ENCODE assay signal across 18 cellular contexts in the genomic region with DNA sequence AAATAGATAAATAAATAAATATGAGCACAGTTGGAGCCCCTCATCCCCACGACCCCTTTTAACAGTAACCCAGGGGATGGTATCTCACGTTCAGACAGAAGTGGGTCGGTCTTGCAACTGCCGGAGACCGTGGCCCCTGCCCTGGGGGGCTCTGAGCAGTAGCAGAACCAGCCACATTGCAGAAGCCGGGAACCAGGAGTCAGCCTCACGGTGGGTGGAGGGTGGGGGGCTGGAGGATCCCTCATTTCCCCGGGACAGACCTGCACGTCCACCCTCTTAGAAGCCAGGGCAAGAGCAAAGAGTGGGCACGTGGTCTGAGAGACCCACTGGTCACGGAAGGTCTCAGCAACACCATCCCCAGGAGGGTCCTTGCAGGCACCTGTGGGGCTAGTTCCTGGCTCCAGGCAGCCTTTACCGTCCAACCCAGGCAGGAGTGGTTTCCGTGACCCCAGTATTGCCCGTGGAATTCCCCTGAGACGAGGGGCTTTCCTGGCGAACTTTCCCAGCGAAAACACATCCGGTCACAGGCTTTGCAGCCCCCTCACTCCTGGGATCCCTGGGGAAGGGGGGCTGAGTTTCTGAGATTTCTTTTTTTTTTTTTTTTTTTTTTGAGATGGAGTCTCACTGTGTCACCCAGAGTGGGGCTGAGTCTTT.
A peak's percentile ranks its signal among the peaks of the same experiment; 100 is the strongest.
DNase-seq lines count a peak whose midpoint lies in the region; ATAC-seq and TF ChIP-seq lines count a peak whose summit lies in the region.
"Had no signal": no experiment of that assay in that cellular context is flagged by ENCODE, and none has a peak within 500 bp of the region (broad histone marks: within the 10 kb centered on the region; RNA-seq: fewer than 3 reads in every experiment).

No MANE protein-coding gene starts in this region.

- H3K9ac ChIP-seq in OCI-LY3 (ENCODE audit: low read length): peak overlapping the region; percentile 54

- H3K27ac Mint-ChIP-seq in stimulated activated naive B cell treated with anti-CD40 and anti-IgM and Interleukin-4, amounts not matched to agents 10 μg/mL and 1 μg/mL and 100 μg/mL, for 72 hours: peak overlapping the region; percentile 42
- H3K27ac Mint-ChIP-seq: activated CD8-positive, alpha-beta memory T cell treated with anti-CD3 and anti-CD28 coated beads, Interleukin-2, amount 10 ng/mL, durations not matched to agents 7 days and 5 days; T-helper 2 cell treated with Interferon-gamma antibody and Interleukin-4, amounts not matched to agents 5 μg/mL and 100 μg/mL, for 36 hours had no signal

- H3K27me3 Mint-ChIP-seq in stimulated activated naive B cell treated with anti-CD40 and anti-IgM and Interleukin-4, amounts not matched to agents 10 μg/mL and 1 μg/mL and 100 μg/mL, for 72 hours: peaks cover 9 to 12% of the 10 kb centered on the region in 2 donors

- peaks cover 25 to 45% of the 10 kb centered on the region in 2 donors for H3K4me1 Mint-ChIP-seq in stimulated activated naive B cell treated with anti-CD40 and anti-IgM and Interleukin-4, amounts not matched to agents 10 μg/mL and 1 μg/mL and 100 μg/mL, for 72 hours

- H3K79me2 ChIP-seq in OCI-LY3 (ENCODE audit: low read length): no peaks in the 10 kb centered on the region

- H3K36me3 ChIP-seq in OCI-LY3 (replicated peaks; ENCODE audit: low read depth, low read length): no peaks in the 10 kb centered on the region
- H3K36me3 ChIP-seq: SJSA1, thyroid gland had no signal

- H3K27ac ChIP-seq in OCI-LY3 (ENCODE audit: low read length): peak overlapping the region; percentile 60
- H3K27ac ChIP-seq: C4-2B, SJSA1, thyroid gland had no signal

- ATAC-seq in GM18502 (IDR thresholded peaks at IDR 0.05; ENCODE audit: poor library complexity, unreplicated experiment): peak; percentile 51
- peak; percentile 42 for ATAC-seq in GM21723 (IDR thresholded peaks at IDR 0.05; ENCODE audit: unreplicated experiment)
- ATAC-seq in stimulated activated naive B cell treated with anti-CD40 and anti-IgM and Interleukin-4, amounts not matched to agents 10 μg/mL and 1 μg/mL and 100 μg/mL, for 72 hours (replicated peaks): peak; percentile 17 to 33
- ATAC-seq in HG03097 (IDR thresholded peaks at IDR 0.05; ENCODE audit: low FRiP score, unreplicated experiment): no peak
- ATAC-seq: activated CD8-positive, alpha-beta memory T cell treated with anti-CD3 and anti-CD28 coated beads, Interleukin-2, amount 10 ng/mL, durations not matched to agents 7 days and 5 days had no signal

- H3K4me3 ChIP-seq in OCI-LY3 (ENCODE audit: low read length): peak overlapping the region; percentile 58
- H3K4me3 ChIP-seq: SJSA1, thyroid gland had no signal

- H3K4me3 Mint-ChIP-seq in stimulated activated naive B cell treated with anti-CD40 and anti-IgM and Interleukin-4, amounts not matched to agents 10 μg/mL and 1 μg/mL and 100 μg/mL, for 72 hours: no peak overlapping the region
- H3K4me3 Mint-ChIP-seq: activated CD8-positive, alpha-beta memory T cell treated with anti-CD3 and anti-CD28 coated beads, Interleukin-2, amount 10 ng/mL, durations not matched to agents 7 days and 5 days; T-helper 2 cell treated with Interferon-gamma antibody and Interleukin-4, amounts not matched to agents 5 μg/mL and 100 μg/mL, for 36 hours had no signal

- DNase-seq in stimulated activated naive B cell treated with anti-CD40 and anti-IgM and Interleukin-4, amounts not matched to agents 10 μg/mL and 1 μg/mL and 100 μg/mL, for 72 hours: peak; percentile 50
- DNase-seq in AG20443 (ENCODE audit: low spot score) (no peak), islet precursor cell (no peak)
- DNase-seq: activated CD8-positive, alpha-beta memory T cell treated with anti-CD3 and anti-CD28 coated beads, Interleukin-2, amount 10 ng/mL, durations not matched to agents 7 days and 5 days; activated effector memory CD4-positive, alpha-beta T cell treated with Interleukin-2 at 50 U/mL for 16 hours; amniotic stem cell; caudate nucleus; effector CD8-positive, alpha-beta T cell; NCI-H2029; NCI-H524 treated with DMSO at 0.1 percent for 48 hours; thyroid gland had no signal

- peak overlapping the region; percentile 84 for H3K4me2 ChIP-seq in OCI-LY3 (ENCODE audit: low read length)

- H3K27me3 ChIP-seq in OCI-LY3 (ENCODE audit: low read depth, low read length): no peaks in the 10 kb centered on the region
- H3K27me3 ChIP-seq: SJSA1, thyroid gland had no signal

- peaks cover 55% of the 10 kb centered on the region for H3K4me1 ChIP-seq in OCI-LY3 (ENCODE audit: low read length)
- H3K4me1 ChIP-seq: SJSA1, thyroid gland had no signal

- H3K9me3 ChIP-seq in OCI-LY3 (ENCODE audit: insufficient read depth, low read length): no peaks in the 10 kb centered on the region
- H3K9me3 ChIP-seq: SJSA1, thyroid gland had no signal

- TF ChIP-seq CTCF in OCI-LY3 (IDR thresholded peaks at IDR 0.05; ENCODE audit: low read depth, low read length): no peak

- H2AFZ ChIP-seq in OCI-LY3 (ENCODE audit: low read depth, low read length): peak overlapping the region; percentile 24; the same call in 1 of the 2 replicates

- H3K36me3 Mint-ChIP-seq in stimulated activated naive B cell treated with anti-CD40 and anti-IgM and Interleukin-4, amounts not matched to agents 10 μg/mL and 1 μg/mL and 100 μg/mL, for 72 hours: no peaks in the 10 kb centered on the region
- H3K36me3 Mint-ChIP-seq: activated CD8-positive, alpha-beta memory T cell treated with anti-CD3 and anti-CD28 coated beads, Interleukin-2, amount 10 ng/mL, durations not matched to agents 7 days and 5 days had no signal

- no peaks in the 10 kb centered on the region for H3K9me3 Mint-ChIP-seq in stimulated activated naive B cell treated with anti-CD40 and anti-IgM and Interleukin-4, amounts not matched to agents 10 μg/mL and 1 μg/mL and 100 μg/mL, for 72 hours

- no peaks in the 10 kb centered on the region for H4K20me1 ChIP-seq in OCI-LY3 (ENCODE audit: insufficient read depth, low read length)
